Comparison of ENCODE assay signal across 19 cellular contexts in genomic region chr7:128024154-128024553, GRCh38.
"Had no signal": no experiment of that assay in that cellular context is flagged by ENCODE, and none has a peak within 500 bp of the region (broad histone marks: within the 10 kb centered on the region; RNA-seq: fewer than 3 reads in every experiment).

No MANE protein-coding gene starts in this region.

- H3K27ac ChIP-seq: body of pancreas, thoracic aorta, upper lobe of left lung had no signal

- H3K9me3 ChIP-seq: body of pancreas, thoracic aorta, upper lobe of left lung had no signal

- DNase-seq: activated B cell treated with CpG ODN at 0.5 μM for 24 hours; activated CD4-positive, alpha-beta T cell treated with anti-CD3 and anti-CD28 coated beads for 4 hours; activated CD4-positive, alpha-beta T cell treated with anti-CD3 and anti-CD28 coated beads, Interleukin-2, amount 50 U/mL, for 48 hours; activated CD8-positive, alpha-beta memory T cell treated with anti-CD3 and anti-CD28 coated beads, Interleukin-2, amount 50 U/mL, for 48 hours; activated naive CD4-positive, alpha-beta T cell treated with Interleukin-2 at 50 U/mL for 16 hours; activated naive CD8-positive, alpha-beta T cell treated with anti-CD3 and anti-CD28 coated beads, Interleukin-2, amount 10 ng/mL, durations not matched to agents 7 days and 5 days; activated T-cell treated with anti-CD3 and anti-CD28 coated beads, Interleukin-2, amount 50 U/mL, for 4 hours; amniotic stem cell; body of pancreas; effector CD4-positive, alpha-beta T cell; erythroblast; foreskin fibroblast; left colon; retina; stimulated activated CD4-positive, alpha-beta T cell treated with anti-CD3 and anti-CD28 coated beads, Interleukin-2, amount 100 ng/mL, for 48 hours; stimulated activated naive CD4-positive, alpha-beta T cell; upper lobe of left lung had no signal

- H3K4me3 ChIP-seq: body of pancreas, thoracic aorta, upper lobe of left lung had no signal

- ATAC-seq: activated T-cell treated with anti-CD3 and anti-CD28 coated beads, Interleukin-2, amount 50 U/mL, for 4 hours; body of pancreas; left colon; natural killer cell treated with Interleukin-12 subunit alpha and Interleukin-12 subunit beta and Interleukin-15 and Interleukin-18, amount 100 ng/mL, for 72 hours had no signal

- H3K27me3 ChIP-seq: body of pancreas, upper lobe of left lung had no signal
